ENCODE assay signal across 9 cellular contexts in the genomic region with DNA sequence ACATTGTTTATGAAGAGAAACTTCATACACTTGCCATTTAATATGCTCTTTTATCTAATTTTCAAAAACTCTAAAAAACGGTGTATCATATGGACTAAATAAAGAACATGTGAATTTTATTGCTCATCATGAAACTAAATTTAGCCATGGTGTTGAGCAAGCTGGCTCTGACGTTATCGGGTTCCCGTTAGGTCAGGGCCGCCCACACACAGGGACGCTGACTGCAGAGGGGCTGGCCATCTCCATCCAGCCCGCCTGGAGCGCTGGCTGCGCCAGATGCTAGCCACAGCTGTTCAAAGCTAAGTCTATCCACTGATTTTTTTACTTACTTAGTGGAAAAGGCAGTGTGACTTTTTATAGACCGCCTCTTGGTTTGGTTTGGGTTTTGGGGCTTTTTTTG. TPM values are rescaled to one million over a fixed set of nuclear protein-coding genes. Genes with fewer than 3 reads are reported as not detected.
DNase-seq lines count a peak whose midpoint lies in the region; ATAC-seq and TF ChIP-seq lines count a peak whose summit lies in the region.
"Had no signal": no experiment of that assay in that cellular context is flagged by ENCODE, and none has a peak within 500 bp of the region (broad histone marks: within the 10 kb centered on the region; RNA-seq: fewer than 3 reads in every experiment).

No MANE protein-coding gene starts in this region.

- H3K27me3 Mint-ChIP-seq in Caco-2 (ENCODE audit: insufficient read depth, unreplicated experiment) = no peaks in the 10 kb centered on the region

- DNase-seq in GF-D8 (lab: John Stamatoyannopoulos, UW) = peak; percentile 6
- DNase-seq in SJSA1 (ENCODE audit: low read depth in 1 of 2, low spot score in 2 of 2) = peak; percentile 22 to 56
- peak in 37 of 42 donors; percentile 27 to 82 (median 53) for DNase-seq in head of caudate nucleus
- peak; percentile 91 for DNase-seq in skeletal muscle cell (ENCODE audit: low read depth)
- DNase-seq in activated CD8-positive, alpha-beta memory T cell treated with anti-CD3 and anti-CD28 coated beads, Interleukin-2, amount 50 U/mL, for 4 hours = no peak
- DNase-seq in Caco-2 = no peak

- H3K4me3 Mint-ChIP-seq in Caco-2 (ENCODE audit: unreplicated experiment) = no peak overlapping the region
- H3K4me3 Mint-ChIP-seq: activated T-helper 1 cell treated with anti-CD3 and anti-CD28 coated beads, Interleukin-12 subunit alpha, Interleukin-12 subunit beta, Interleukin-2, Interleukin-4 antibody, amounts not matched to agents 30 ng/mL and 10 ng/mL and 1 ng/mL, durations not matched to agents 14 hours and 24 hours and 36 hours had no signal

- peaks cover 13% of the 10 kb centered on the region for H3K36me3 Mint-ChIP-seq in Caco-2 (ENCODE audit: insufficient read depth, unreplicated experiment)

- H3K36me3 ChIP-seq in SJSA1 (peaks cover 12% of the 10 kb centered on the region; the same call in 1 of the 2 replicates), Caco-2 (ENCODE audit: control insufficient read depth, insufficient read depth, low read length) (no peaks in the 10 kb centered on the region)

- CTCF ChIA-PET in Caco-2 (lab: Charles Lee) = no interaction called here

- ATAC-seq in GM18907 (IDR thresholded peaks at IDR 0.05; ENCODE audit: unreplicated experiment) (no peak), GM18511 (IDR thresholded peaks at IDR 0.05; ENCODE audit: unreplicated experiment) (no peak)

- H3K27me3 ChIP-seq in SJSA1 (replicated peaks) (no peaks in the 10 kb centered on the region), Caco-2 (replicated peaks; ENCODE audit: control insufficient read depth, insufficient read depth, low read length) (no peaks in the 10 kb centered on the region)

- H3K9me3 ChIP-seq in SJSA1 (replicated peaks) (no peaks in the 10 kb centered on the region), Caco-2 (no peaks in the 10 kb centered on the region)

- POLR2A ChIA-PET in Caco-2 (lab: Charles Lee) = no interaction called here

- no TSS peak for BruUV-seq in Caco-2 (replicated peaks; lab: Mats Ljungman, UMichigan)

- H3K9me3 Mint-ChIP-seq in Caco-2 (ENCODE audit: unreplicated experiment) = no peaks in the 10 kb centered on the region
- H3K9me3 Mint-ChIP-seq: activated T-helper 1 cell treated with anti-CD3 and anti-CD28 coated beads, Interleukin-12 subunit alpha, Interleukin-12 subunit beta, Interleukin-2, Interleukin-4 antibody, amounts not matched to agents 30 ng/mL and 10 ng/mL and 1 ng/mL, durations not matched to agents 14 hours and 24 hours and 36 hours had no signal

- intact Hi-C loops in head of caudate nucleus (cut with DNase I) (no loop called here), Caco-2 (cut with micrococcal nuclease; ENCODE audit: unreplicated experiment) (no loop called here)

- H3K4me3 ChIP-seq in SJSA1 = no peak overlapping the region
- H3K4me3 ChIP-seq in skeletal muscle cell (ENCODE audit: low read depth, low read length) = no peak overlapping the region
- no peak overlapping the region for H3K4me3 ChIP-seq in Caco-2 (ENCODE audit: low read depth, low read length)

- TF ChIP-seq CTCF in Caco-2 (IDR thresholded peaks at IDR 0.05; ENCODE audit: insufficient read depth in 1 of 2, low read depth in 1 of 2, low read length in 1 of 2, severe bottlenecking in 1 of 2, unreplicated experiment in 1 of 2) = no peak

- no peaks in the 10 kb centered on the region for H3K4me1 Mint-ChIP-seq in Caco-2 (ENCODE audit: low read depth, unreplicated experiment)

- H3K4me1 ChIP-seq in SJSA1 (replicated peaks) (peaks cover 9% of the 10 kb centered on the region), Caco-2 (no peaks in the 10 kb centered on the region)

- no peak overlapping the region for H3K27ac ChIP-seq in SJSA1

- H3K27ac Mint-ChIP-seq in Caco-2 (ENCODE audit: unreplicated experiment) = no peak overlapping the region
- H3K27ac Mint-ChIP-seq: activated T-helper 1 cell treated with anti-CD3 and anti-CD28 coated beads, Interleukin-12 subunit alpha, Interleukin-12 subunit beta, Interleukin-2, Interleukin-4 antibody, amounts not matched to agents 30 ng/mL and 10 ng/mL and 1 ng/mL, durations not matched to agents 14 hours and 24 hours and 36 hours had no signal

RNA-seq across cellular contexts. Expression of a gene that starts 36.5 kb away (rescaled TPM):
- 180 and 253 TPM in 2 replicates for total RNA-seq in SJSA1 (2014; rRNA removed; shearing (Covaris generic))
- 349 and 351 TPM in 2 replicates for total RNA-seq in Caco-2 (2022)

Comparison
In these comparisons a context has a peak if more than half of its experiments do, and no peak if none do; other contexts are left out.
1. DNase-seq: peak in GF-D8 (single experiment), SJSA1 (2 of 2), head of caudate nucleus (37 of 42) and skeletal muscle cell (single experiment); none in activated CD8-positive, alpha-beta memory T cell treated with anti-CD3 and anti-CD28 coated beads, Interleukin-2, amount 50 U/mL, for 4 hours (single experiment) and Caco-2 (0 of 2).